In the genomic region with DNA sequence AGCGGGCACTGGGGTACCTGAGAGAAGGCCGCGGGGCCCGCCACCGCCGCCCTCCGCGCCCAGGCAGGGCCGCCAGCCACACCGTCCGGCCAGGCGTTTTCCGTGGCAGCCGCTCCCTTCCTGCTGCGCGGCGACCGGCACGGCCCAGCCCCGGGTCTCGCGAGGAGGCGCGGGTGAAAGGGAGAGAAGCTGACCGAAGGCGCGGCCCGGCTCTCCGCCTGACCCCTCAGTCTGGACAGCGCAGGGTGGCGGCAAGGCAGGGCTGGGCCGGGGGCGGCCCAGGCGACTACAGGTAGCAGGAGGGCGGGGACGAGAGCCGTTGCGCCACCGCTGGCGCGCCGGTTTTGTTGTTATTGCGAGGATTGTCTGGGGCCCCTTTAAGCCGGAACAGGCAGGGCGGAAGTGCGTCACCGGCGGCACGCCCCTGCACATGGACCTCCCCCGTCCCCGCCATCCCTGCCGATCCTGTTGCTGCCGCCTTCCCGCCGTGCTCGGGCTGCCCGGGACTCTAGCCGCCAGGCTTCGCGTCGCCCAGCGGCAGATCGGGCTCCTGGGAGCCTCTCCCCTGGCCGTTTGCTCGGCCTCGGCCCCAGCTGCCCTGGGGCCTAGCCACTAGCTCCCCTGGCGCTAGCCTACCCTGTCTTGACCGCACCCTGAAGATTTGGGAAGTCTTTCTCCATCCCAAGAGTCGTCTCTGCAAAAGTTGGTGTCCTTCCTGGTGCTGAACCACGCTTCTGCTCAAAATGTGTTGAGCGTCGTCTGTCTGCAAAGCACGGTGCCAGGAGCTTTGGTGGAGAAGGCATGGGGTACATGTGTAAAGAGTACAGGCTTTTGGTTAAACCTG, we compare ENCODE assay signal across 8 cellular contexts. TPM values are rescaled to one million over a fixed set of nuclear protein-coding genes. Genes with fewer than 3 reads are reported as not detected.
DNase-seq lines count a peak whose midpoint lies in the region; ATAC-seq, FAIRE-seq and TF ChIP-seq lines count a peak whose summit lies in the region.

A gene with protein sequence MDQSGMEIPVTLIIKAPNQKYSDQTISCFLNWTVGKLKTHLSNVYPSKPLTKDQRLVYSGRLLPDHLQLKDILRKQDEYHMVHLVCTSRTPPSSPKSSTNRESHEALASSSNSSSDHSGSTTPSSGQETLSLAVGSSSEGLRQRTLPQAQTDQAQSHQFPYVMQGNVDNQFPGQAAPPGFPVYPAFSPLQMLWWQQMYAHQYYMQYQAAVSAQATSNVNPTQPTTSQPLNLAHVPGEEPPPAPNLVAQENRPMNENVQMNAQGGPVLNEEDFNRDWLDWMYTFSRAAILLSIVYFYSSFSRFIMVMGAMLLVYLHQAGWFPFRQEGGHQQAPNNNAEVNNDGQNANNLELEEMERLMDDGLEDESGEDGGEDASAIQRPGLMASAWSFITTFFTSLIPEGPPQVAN (minus strand): TSS at position 352 of the 844 bp plus-strand sequence. CDS start 805 bp downstream, outside the sequence.

- H3K9me3 Mint-ChIP-seq in CD4-positive, alpha-beta T cell = no peaks in the 10 kb centered on the region

- H4K20me1 ChIP-seq in HepG2 (ENCODE audit: insufficient read depth, low read length) = peaks cover 11% of the 10 kb centered on the region

- peak within 1 kb of the TSS; percentile 97 for H3K4me2 ChIP-seq in HepG2 (ENCODE audit: low read depth, low read length)

- intact Hi-C loops in CD4-positive, alpha-beta T cell (cut with DNase I, micrococcal nuclease) = loop anchor here (1.0 to 10.0 kb wide), 9 partner anchors 14 to 667 kb away; a partner anchor contains a TSS
- intact Hi-C loops in HepG2 (cut with micrococcal nuclease; ENCODE audit: unreplicated experiment) = loop anchor here (2.0 to 10.0 kb wide), 2 partner anchors 48 to 940 kb away; no protein-coding TSS in a partner anchor

- peaks cover 59% of the 10 kb centered on the region for H3K4me1 Mint-ChIP-seq in CD4-positive, alpha-beta T cell (ENCODE audit: low read depth)

- no peaks in the 10 kb centered on the region for H3K9me3 ChIP-seq in CD4-positive, alpha-beta T cell (ENCODE audit: control insufficient read depth, low read length)
- H3K9me3 ChIP-seq in HepG2 (ENCODE audit: low read length) = no peaks in the 10 kb centered on the region

- peaks cover 51% of the 10 kb centered on the region for H3K36me3 Mint-ChIP-seq in CD4-positive, alpha-beta T cell (ENCODE audit: low read depth)

- peaks cover 38% of the 10 kb centered on the region for H3K79me2 ChIP-seq in HepG2 (ENCODE audit: insufficient read depth, low read length)

- H3K27me3 ChIP-seq in CD4-positive, alpha-beta T cell (ENCODE audit: control insufficient read depth, insufficient read depth, low read length) = no peaks in the 10 kb centered on the region
- H3K27me3 ChIP-seq in HepG2 (ENCODE audit: control insufficient read depth in 1 of 2, insufficient read depth in 2 of 2, low read length in 2 of 2) = no peaks in the 10 kb centered on the region; a peak in 1 of 5 replicates

- no peak for TF ChIP-seq CTCF in CD4-positive, alpha-beta T cell (IDR thresholded peaks at IDR 0.05)
- peak; percentile 32; the same call in 1 of the 2 replicates for TF ChIP-seq CTCF in HepG2 (CRISPR knock-in tag; IDR thresholded peaks at IDR 0.05)

- H2AFZ ChIP-seq in HepG2 (ENCODE audit: low read length) = peak within 1 kb of the TSS; percentile 44

- FAIRE-seq in HepG2 (lab: Jason Lieb, UNC) = no peak

- POLR2A ChIA-PET in CD4-positive, alpha-beta T cell (lab: Charles Lee) = interaction anchor here (0.7 to 9.1 kb wide), 18 partner anchors 9 to 212 kb away, joined by 3 to 175 read pairs (median 4); a partner anchor contains a TSS
- POLR2A ChIA-PET in HepG2 (lab: Yijun Ruan, JAX) = interaction anchor here (1.1 to 6.0 kb wide), 4 partner anchors 10 to 106 kb away, joined by 3 to 52 read pairs (median 4); a partner anchor contains a TSS

- DNase-seq in CD4-positive, alpha-beta T cell = peak; percentile 88 to 93 (median 90)
- DNase-seq in NCI-H82 (lab: John Stamatoyannopoulos, UW) (peak; percentile 95), dermis blood vessel endothelial cell (peak; percentile 93), HepG2 (ENCODE audit: low spot score) (peak; percentile 88)
- peak; percentile 91 to 93 for DNase-seq in activated CD4-positive, alpha-beta T cell treated with anti-CD3 and anti-CD28 coated beads, Interleukin-2, amount 50 U/mL, for 48 hours
- DNase-seq in stimulated activated CD4-positive, alpha-beta T cell treated with anti-CD3 and anti-CD28 coated beads, Interleukin-2, amount 100 ng/mL, for 48 hours = peak; percentile 83 to 85

- TF ChIP-seq POLR2A in HepG2 (IDR thresholded peaks at IDR 0.05; ENCODE audit: insufficient read depth in 1 of 2, low read depth in 2 of 2, low read length in 2 of 2) = peak; percentile 74 to 89

- peak within 1 kb of the TSS; percentile 91 for H3K9ac ChIP-seq in HepG2 (ENCODE audit: insufficient read depth, low read depth, low read length)

- peak; percentile 14 to 24; a peak in 1 of 4 replicates for TF ChIP-seq EP300 in HepG2 (IDR thresholded peaks at IDR 0.05; ENCODE audit: low read depth in 2 of 2, low read length in 2 of 2)
- no peak for TF ChIP-seq EP300 in HepG2 (CRISPR knock-in tag; IDR thresholded peaks at IDR 0.05; ENCODE audit: borderline replicate concordance)

- peak; percentile 82 for ATAC-seq in CD4-positive, alpha-beta T cell (ENCODE audit: poor library complexity)
- peak; percentile 90 for ATAC-seq in GM19452 (IDR thresholded peaks at IDR 0.05; ENCODE audit: unreplicated experiment)
- ATAC-seq in HG03575 (IDR thresholded peaks at IDR 0.05; ENCODE audit: extremely low read depth, insufficient number of reproducible peaks, low FRiP score, unreplicated experiment) = peak; percentile 53
- ATAC-seq in HepG2 = peak; percentile 95

- peak within 1 kb of the TSS; percentile 99 for H3K27ac Mint-ChIP-seq in CD4-positive, alpha-beta T cell

- peak within 1 kb of the TSS; percentile 78 to 97 (median 89) for H3K4me3 ChIP-seq in HepG2 (replicated peaks in 1 of 3; ENCODE audit: insufficient read depth in 1 of 3, low read depth in 2 of 3, low read length in 3 of 3)

- no peaks in the 10 kb centered on the region for H3K27me3 Mint-ChIP-seq in CD4-positive, alpha-beta T cell

- CTCF ChIA-PET in CD4-positive, alpha-beta T cell (lab: Charles Lee) = interaction anchor here (1.3 to 1.7 kb wide), 2 partner anchors 30 to 71 kb away, joined by 4 read pairs; no protein-coding TSS in a partner anchor
- CTCF ChIA-PET in HepG2 (lab: Yijun Ruan, JAX; ENCODE audit: low intra/inter-chr PET ratio, low total read pairs) = no interaction called here

- in situ Hi-C loops in HepG2 (cut with HindIII; ENCODE audit: extremely low pct_ligation_motif_present, low pct_unique_long_range_greater_than_20kb) = no loop called here

- H3K4me3 Mint-ChIP-seq in CD4-positive, alpha-beta T cell = peak within 1 kb of the TSS; percentile 99

- no TSS peak for BruUV-seq in HepG2 (replicated peaks; lab: Mats Ljungman, UMichigan)

- peaks cover 54% of the 10 kb centered on the region for H3K4me1 ChIP-seq in HepG2 (ENCODE audit: insufficient read depth, low read length)

- TF ChIP-seq RAD21 in HepG2 (CRISPR knock-in tag; IDR thresholded peaks at IDR 0.05) = no peak

- peak within 1 kb of the TSS; percentile 96 for H3K27ac ChIP-seq in CD4-positive, alpha-beta T cell (ENCODE audit: low read depth, low read length)
- H3K27ac ChIP-seq in HepG2 (ENCODE audit: extremely low read length, insufficient read depth, low read length) = peak within 1 kb of the TSS; percentile 90

- whole genome bisulfite sequencing in HepG2 (ENCODE audit: low lambda C conversion rate) = 1% methylated on average over 14 of the region's 73 CpGs

- peaks cover 0 to 1% of the 10 kb centered on the region in 2 experiments; a peak in 1 of 5 replicates for H3K36me3 ChIP-seq in HepG2 (replicated peaks in 1 of 2; ENCODE audit: control insufficient read depth in 1 of 2, insufficient read depth in 2 of 2, low read length in 2 of 2)

TF ChIP-seq in HepG2, 621 proteins besides CTCF, POLR2A, EP300 and RAD21 (continues in another document):
- TF ChIP-seq KLF9 (CRISPR knock-in tag; IDR thresholded peaks at IDR 0.05; ENCODE audit: low read depth) = no peak; the same call in 1 of the 2 replicates
- TF ChIP-seq, protein P1, sequence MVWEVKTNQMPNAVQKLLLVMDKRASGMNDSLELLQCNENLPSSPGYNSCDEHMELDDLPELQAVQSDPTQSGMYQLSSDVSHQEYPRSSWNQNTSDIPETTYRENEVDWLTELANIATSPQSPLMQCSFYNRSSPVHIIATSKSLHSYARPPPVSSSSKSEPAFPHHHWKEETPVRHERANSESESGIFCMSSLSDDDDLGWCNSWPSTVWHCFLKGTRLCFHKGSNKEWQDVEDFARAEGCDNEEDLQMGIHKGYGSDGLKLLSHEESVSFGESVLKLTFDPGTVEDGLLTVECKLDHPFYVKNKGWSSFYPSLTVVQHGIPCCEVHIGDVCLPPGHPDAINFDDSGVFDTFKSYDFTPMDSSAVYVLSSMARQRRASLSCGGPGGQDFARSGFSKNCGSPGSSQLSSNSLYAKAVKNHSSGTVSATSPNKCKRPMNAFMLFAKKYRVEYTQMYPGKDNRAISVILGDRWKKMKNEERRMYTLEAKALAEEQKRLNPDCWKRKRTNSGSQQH (CRISPR knock-in tag; IDR thresholded peaks at IDR 0.05; ENCODE audit: low read depth) = peak; percentile 41; the same call in 1 of the 2 replicates

RNA-seq across cellular contexts. Expression of the gene that starts here (rescaled TPM):
- 100 to 1,000 TPM; 113 to 127 TPM for total RNA-seq in CD4-positive, alpha-beta T cell
- total RNA-seq in dermis blood vessel endothelial cell (21.8 and 30.4 TPM in 2 replicates), HepG2 (2016; rRNA removed; fragmentation: Illumina TruSeq; extraction: Trizol) (10.4 and 10.7 TPM in 2 replicates)
- 4.8 and 6.9 TPM in 2 replicates for total RNA-seq in HepG2 (2016; cell fraction: cytosol; rRNA removed; fragmentation: Illumina TruSeq; extraction: Trizol; ENCODE audit: low read depth)
- total RNA-seq in HepG2 (2016; cell fraction: insoluble cytoplasmic fraction; rRNA removed; fragmentation: Illumina TruSeq; extraction: Trizol) = 8.1 and 9.2 TPM in 2 replicates
- total RNA-seq in HepG2 (2016; cell fraction: membrane; rRNA removed; fragmentation: Illumina TruSeq; extraction: Trizol) = 8.7 and 11.4 TPM in 2 replicates
- 7.9 and 9.8 TPM in 2 replicates for total RNA-seq in HepG2 (2016; cell fraction: nucleus; rRNA removed; fragmentation: Illumina TruSeq; extraction: Trizol)
- 38.6 and 41.5 TPM in 2 replicates for polyA plus RNA-seq in HepG2 (2011; rRNA removed)
- polyA plus RNA-seq in HepG2 (2011; cell fraction: cytosol; rRNA removed) = 25.1 and 28.9 TPM in 2 replicates
- polyA plus RNA-seq in HepG2 (2011; cell fraction: nucleus; rRNA removed) = 15.1 and 15.2 TPM in 2 replicates
- polyA plus RNA-seq in HepG2 (2012) = 14.4 and 14.8 TPM in 2 replicates
- 1.7 and 2.5 TPM in 2 replicates for polyA plus RNA-seq in HepG2 (2016; cell fraction: cytosol; fragmentation: Illumina TruSeq; extraction: Trizol; ENCODE audit: low read depth)
- 11.0 and 11.1 TPM in 2 replicates for polyA plus RNA-seq in HepG2 (2016; cell fraction: insoluble cytoplasmic fraction; fragmentation: Illumina TruSeq; extraction: Trizol; ENCODE audit: low read depth)
- polyA plus RNA-seq in HepG2 (2016; cell fraction: membrane; fragmentation: Illumina TruSeq; extraction: Trizol; ENCODE audit: low read depth) = 5.4 and 5.8 TPM in 2 replicates
- polyA plus RNA-seq in HepG2 (2016; cell fraction: nucleus; fragmentation: Illumina TruSeq; extraction: Trizol; ENCODE audit: insufficient read depth, low read depth) = 9.9 and 12.3 TPM in 2 replicates
- polyA minus RNA-seq in HepG2 (2011; rRNA and poly(A)+ RNA removed; ENCODE audit: low replicate concordance) = 67.6 and 68.6 TPM in 2 replicates
- 21.0 and 26.4 TPM in 2 replicates for polyA minus RNA-seq in HepG2 (2011; cell fraction: cytosol; rRNA and poly(A)+ RNA removed)
- polyA minus RNA-seq in HepG2 (2011; cell fraction: nucleus; rRNA and poly(A)+ RNA removed) = 38.2 and 43.6 TPM in 2 replicates

Comparison
In these comparisons a context has a peak if more than half of its experiments do, and no peak if none do; other contexts are left out.
1. Peak in every context shown above with its lines: DNase-seq, ATAC-seq, H3K4me3 ChIP-seq and H3K27ac ChIP-seq.